In genomic region chr9:16487915-16488314, GRCh38 we compare ENCODE assay signal across 21 cellular contexts.
"Had no signal": no experiment of that assay in that cellular context is flagged by ENCODE, and none has a peak within 500 bp of the region (broad histone marks: within the 10 kb centered on the region; RNA-seq: fewer than 3 reads in every experiment).

No MANE protein-coding gene starts in this region.

- H3K4me1 ChIP-seq: parathyroid adenoma, right atrium auricular region, spleen, testis, tibial artery, upper lobe of left lung had no signal

- H3K4me3 ChIP-seq: coronary artery, lung, mucosa of descending colon, right atrium auricular region, spleen, testis, tibial artery, upper lobe of left lung, uterus had no signal

- H3K9me3 ChIP-seq: mucosa of descending colon, right atrium auricular region, spleen, testis, tibial artery, upper lobe of left lung, uterus had no signal

- H2AFZ ChIP-seq: parathyroid adenoma had no signal

- H3K27me3 ChIP-seq: spleen, testis, tibial artery, upper lobe of left lung, uterus had no signal

- H3K27ac ChIP-seq: coronary artery, parathyroid adenoma, right atrium auricular region, spleen, testis, tibial artery, upper lobe of left lung had no signal

- H3K9ac ChIP-seq: parathyroid adenoma had no signal

- H3K79me2 ChIP-seq: parathyroid adenoma had no signal

- DNase-seq: dermis blood vessel endothelial cell; head of caudate nucleus; kidney; mucosa of descending colon; naive B cell; spleen; stimulated activated CD4-positive, alpha-beta T cell treated with anti-CD3 and anti-CD28 coated beads, Interleukin-4, amount 100 ng/mL, for 4 hours; stimulated activated naive CD8-positive, alpha-beta T cell treated with anti-CD3 and anti-CD28 coated beads, Interleukin-15, Interleukin-2, amounts not matched to agents 100 U/mL and 50 U/mL, for 24 hours; substantia nigra; testis; tibial artery; upper lobe of left lung; uterus had no signal

- H3K36me3 ChIP-seq: right atrium auricular region, spleen, tibial artery, upper lobe of left lung, uterus had no signal

- ATAC-seq: left lobe of liver; mucosa of descending colon; natural killer cell treated with Interleukin-12 subunit alpha and Interleukin-12 subunit beta and Interleukin-15 and Interleukin-18, amount 100 ng/mL, for 72 hours; sciatic nerve; stimulated activated memory B cell treated with anti-CD40 and anti-IgM and Interleukin-4, amounts not matched to agents 10 μg/mL and 1 μg/mL and 100 μg/mL, for 72 hours; stimulated activated naive CD8-positive, alpha-beta T cell treated with anti-CD3 and anti-CD28 coated beads, Interleukin-15, Interleukin-2, amounts not matched to agents 100 U/mL and 50 U/mL, for 24 hours had no signal
